1 cellular context compared by ENCODE assay signal in the genomic region with DNA sequence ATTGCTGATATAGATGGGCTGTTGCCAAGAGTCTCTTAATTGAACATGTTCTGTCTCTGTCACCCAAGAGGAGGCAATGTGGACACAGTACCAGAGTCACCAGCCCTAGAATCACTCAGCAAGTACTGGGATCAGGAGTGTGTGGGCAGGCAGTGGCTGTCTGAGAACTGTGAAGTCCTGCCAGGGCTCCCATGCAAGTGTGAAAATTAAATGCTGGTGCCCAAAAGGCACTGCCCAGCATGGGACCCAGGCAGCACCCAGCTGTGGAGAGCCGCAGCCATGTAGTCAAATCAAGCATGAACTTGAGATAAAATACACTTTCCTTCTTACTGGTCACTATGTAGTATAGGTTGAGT.
TF ChIP-seq lines count a peak whose summit lies in the region.

No MANE protein-coding gene starts in this region.

TF ChIP-seq in HepG2, 621 proteins besides CTCF, POLR2A, EP300 and RAD21:
- TF ChIP-seq ZNF660 (CRISPR knock-in tag; IDR thresholded peaks at IDR 0.05; ENCODE audit: borderline replicate concordance, low read depth) (no peak), ZNF766 (CRISPR knock-in tag; IDR thresholded peaks at IDR 0.05; ENCODE audit: borderline replicate concordance) (no peak), ZNF292 (CRISPR knock-in tag; IDR thresholded peaks at IDR 0.05; ENCODE audit: borderline replicate concordance, low read depth) (no peak), NFRKB (IDR thresholded peaks at IDR 0.05) (no peak)
